Comparison of ENCODE assay signal across 18 cellular contexts in genomic region chr11:121341609-121342008, GRCh38. TPM values are rescaled to one million over a fixed set of nuclear protein-coding genes. Genes with fewer than 3 reads are reported as not detected.
DNase-seq lines count a peak whose midpoint lies in the region; ATAC-seq, FAIRE-seq and TF ChIP-seq lines count a peak whose summit lies in the region.
"Had no signal": no experiment of that assay in that cellular context is flagged by ENCODE, and none has a peak within 500 bp of the region (broad histone marks: within the 10 kb centered on the region; RNA-seq: fewer than 3 reads in every experiment).

No MANE protein-coding gene starts in this region.

- peak; percentile 55 for DNase-seq in activated CD4-positive, alpha-beta T cell treated with anti-CD3 and anti-CD28 coated beads for 36 hours
- no peak for DNase-seq in activated CD4-positive, alpha-beta T cell treated with anti-CD3 and anti-CD28 coated beads for 4 hours
- DNase-seq in NCI-H146 treated with DMSO at 0.1 percent for 48 hours (lab: John Stamatoyannopoulos, UW; ENCODE audit: unreplicated experiment) (peak; percentile 49), NCI-H226 (no peak), MG63 (no peak), testis (no peak)
- DNase-seq: CD8-positive, alpha-beta T cell; gastrocnemius medialis; NCI-H1436 treated with DMSO at 0.1 percent for 48 hours; NCI-H510A treated with DMSO at 0.1 percent for 48 hours; stimulated activated naive CD4-positive, alpha-beta T cell treated with Interleukin-2 at 50 U/mL for 16 hours had no signal

- no peaks in the 10 kb centered on the region for H3K36me3 Mint-ChIP-seq in activated CD4-positive, alpha-beta T cell treated with anti-CD3 and anti-CD28 coated beads for 36 hours (ENCODE audit: low read depth)
- H3K36me3 Mint-ChIP-seq: CD8-positive, alpha-beta T cell had no signal

- WGBS in testis, 2 donors: 76 to 91% methylated on average over 4 of the region's 4 CpGs

- H3K4me3 ChIP-seq in DOHH2 (ENCODE audit: low read length): no peak overlapping the region
- no peak overlapping the region for H3K4me3 ChIP-seq in MG63
- H3K4me3 ChIP-seq in testis: no peak overlapping the region
- H3K4me3 ChIP-seq: gastrocnemius medialis had no signal

- H3K4me1 Mint-ChIP-seq in activated CD4-positive, alpha-beta T cell treated with anti-CD3 and anti-CD28 coated beads for 36 hours: peaks cover 26% of the 10 kb centered on the region

- H3F3A ChIP-seq in DOHH2 (ENCODE audit: control insufficient read depth, insufficient read depth): no peaks in the 10 kb centered on the region

- CTCF ChIA-PET in activated CD4-positive, alpha-beta T cell treated with anti-CD3 and anti-CD28 coated beads for 36 hours (lab: Charles Lee): no interaction called here

- peak overlapping the region; percentile 32 for H3K27ac Mint-ChIP-seq in activated CD4-positive, alpha-beta T cell treated with anti-CD3 and anti-CD28 coated beads for 36 hours
- H3K27ac Mint-ChIP-seq: CD8-positive, alpha-beta T cell had no signal

- POLR2A ChIA-PET in activated CD4-positive, alpha-beta T cell treated with anti-CD3 and anti-CD28 coated beads for 36 hours (lab: Charles Lee): no interaction called here

- H3K9me3 ChIP-seq in DOHH2 (ENCODE audit: control insufficient read depth, insufficient read depth, low read length) (no peaks in the 10 kb centered on the region), MG63 (no peaks in the 10 kb centered on the region), testis (no peaks in the 10 kb centered on the region)
- H3K9me3 ChIP-seq: gastrocnemius medialis had no signal

- no peaks in the 10 kb centered on the region for H3K79me2 ChIP-seq in DOHH2 (ENCODE audit: control insufficient read depth, low read length)
- H3K79me2 ChIP-seq: parathyroid adenoma had no signal

- peak overlapping the region; percentile 31 for H3K4me2 ChIP-seq in DOHH2 (ENCODE audit: low read length)

- H3K36me3 ChIP-seq in DOHH2 (ENCODE audit: control insufficient read depth, low read length) (no peaks in the 10 kb centered on the region), MG63 (no peaks in the 10 kb centered on the region), testis (ENCODE audit: low read depth, missing control alignments) (no peaks in the 10 kb centered on the region)
- H3K36me3 ChIP-seq: gastrocnemius medialis had no signal

- no peaks in the 10 kb centered on the region for H4K20me1 ChIP-seq in DOHH2 (ENCODE audit: control insufficient read depth, insufficient read depth, low read depth, low read length)

- TF ChIP-seq POLR2A in testis (IDR thresholded peaks at IDR 0.05): no peak

- intact Hi-C loops in activated CD4-positive, alpha-beta T cell treated with anti-CD3 and anti-CD28 coated beads for 36 hours (cut with DNase I, micrococcal nuclease): no loop called here
- intact Hi-C loops in testis (cut with DNase I; ENCODE audit: low total_unique reads): no loop called here

- peaks cover 50% of the 10 kb centered on the region for H3K4me1 ChIP-seq in DOHH2 (ENCODE audit: control insufficient read depth, low read length)
- H3K4me1 ChIP-seq in testis: peaks cover 21% of the 10 kb centered on the region
- H3K4me1 ChIP-seq: gastrocnemius medialis, parathyroid adenoma had no signal

- H3K27ac ChIP-seq in DOHH2 (ENCODE audit: low read depth, low read length) (no peak overlapping the region; the same call in 1 of the 2 replicates), testis (no peak overlapping the region)
- H3K27ac ChIP-seq: gastrocnemius medialis, parathyroid adenoma had no signal

- no peaks in the 10 kb centered on the region for H3K9me2 ChIP-seq in DOHH2 (replicated peaks; ENCODE audit: control insufficient read depth, low read length)

- TF ChIP-seq CTCF in DOHH2 (IDR thresholded peaks at IDR 0.05; ENCODE audit: low read depth, low read length, poor library complexity, severe bottlenecking): no peak
- no peak for TF ChIP-seq CTCF in testis (IDR thresholded peaks at IDR 0.05)

- FAIRE-seq in islet of Langerhans (lab: Jason Lieb, UNC): peak; percentile 94
- FAIRE-seq: H54, HTR-8/SVneo had no signal

- no peaks in the 10 kb centered on the region for H3K9me3 Mint-ChIP-seq in activated CD4-positive, alpha-beta T cell treated with anti-CD3 and anti-CD28 coated beads for 36 hours (ENCODE audit: low read depth)
- H3K9me3 Mint-ChIP-seq: CD8-positive, alpha-beta T cell had no signal

- H3K4me3 Mint-ChIP-seq in activated CD4-positive, alpha-beta T cell treated with anti-CD3 and anti-CD28 coated beads for 36 hours: no peak overlapping the region
- H3K4me3 Mint-ChIP-seq: CD8-positive, alpha-beta T cell had no signal

- no peaks in the 10 kb centered on the region for H3K27me3 Mint-ChIP-seq in activated CD4-positive, alpha-beta T cell treated with anti-CD3 and anti-CD28 coated beads for 36 hours

- peak; percentile 88 for ATAC-seq in activated CD4-positive, alpha-beta T cell treated with anti-CD3 and anti-CD28 coated beads for 36 hours
- ATAC-seq: CD8-positive, alpha-beta T cell; gastrocnemius medialis; Panc1; SK-N-SH treated with all-trans-retinoic acid at 6 μM for 48 hours had no signal

- H3K27me3 ChIP-seq in DOHH2 (ENCODE audit: control insufficient read depth, low read length) (no peaks in the 10 kb centered on the region), MG63 (no peaks in the 10 kb centered on the region), testis (no peaks in the 10 kb centered on the region)
- H3K27me3 ChIP-seq: gastrocnemius medialis had no signal

RNA-seq across cellular contexts. Expression of gene SC5D, which starts 49.0 kb away (rescaled TPM):
- 10 to 100 TPM; 22.3 to 29.9 TPM for total RNA-seq in activated CD4-positive, alpha-beta T cell treated with anti-CD3 and anti-CD28 coated beads for 36 hours
- total RNA-seq in MG63 (2014; rRNA removed; shearing (Covaris generic); ENCODE audit: low replicate concordance): 20.4 and 44.0 TPM in 2 replicates
- total RNA-seq in testis: 10 to 100 TPM; 41.3 to 46.4 TPM
- 34.6 TPM for polyA plus RNA-seq in testis (ENCODE audit: insufficient read depth, low read depth, low replicate concordance)

Comparison
In these comparisons a context has a peak if more than half of its experiments do, and no peak if none do; other contexts are left out.
1. DNase-seq: peak in activated CD4-positive, alpha-beta T cell treated with anti-CD3 and anti-CD28 coated beads for 36 hours (single experiment) and NCI-H146 treated with DMSO at 0.1 percent for 48 hours (single experiment); none in activated CD4-positive, alpha-beta T cell treated with anti-CD3 and anti-CD28 coated beads for 4 hours (0 of 2), NCI-H226 (single experiment), MG63 (single experiment) and testis (single experiment).